In the genomic region with DNA sequence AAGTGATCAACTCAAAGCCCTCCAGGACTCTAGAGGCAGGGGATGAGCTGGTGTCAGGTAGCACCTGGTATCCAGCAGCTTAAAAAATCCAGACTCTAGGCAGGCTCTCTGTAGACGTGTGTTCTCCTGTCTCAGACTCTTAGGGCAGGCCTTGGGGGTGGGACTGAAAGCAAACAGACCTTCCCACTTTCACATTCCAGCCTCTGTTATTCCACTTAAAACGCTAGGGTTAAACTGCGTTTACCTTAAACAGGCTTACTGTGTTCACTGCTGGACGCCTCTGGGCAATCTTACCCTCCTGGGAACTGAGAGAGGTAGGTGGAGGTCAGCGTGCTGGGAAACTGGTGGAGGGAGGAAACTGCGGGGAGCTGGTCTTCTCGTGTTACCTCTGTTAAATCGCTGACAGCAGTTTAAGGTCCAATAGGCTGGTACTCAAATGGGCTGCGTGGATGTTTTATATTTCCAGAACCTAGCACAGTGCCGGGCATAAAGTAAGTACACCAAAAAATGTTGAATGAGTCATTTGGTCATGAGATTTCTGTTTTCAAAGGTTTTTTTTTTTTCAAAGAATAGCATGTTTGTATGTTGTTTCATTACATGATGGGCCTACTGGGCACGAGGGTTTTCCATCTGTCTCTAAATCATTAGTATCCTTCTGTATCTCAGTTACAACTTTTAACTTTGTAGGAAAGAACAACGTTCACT, we compare ENCODE assay signal across 1 cellular context.
TF ChIP-seq lines count a peak whose summit lies in the region.

A gene (plus strand): TSS at position 248 of the 705 bp plus-strand sequence. CDS start 7,561 bp downstream, outside the sequence.

TF ChIP-seq in HEK293, 187 proteins besides CTCF, POLR2A, EP300 and RAD21 (continued from another document):
- TF ChIP-seq, protein P1, sequence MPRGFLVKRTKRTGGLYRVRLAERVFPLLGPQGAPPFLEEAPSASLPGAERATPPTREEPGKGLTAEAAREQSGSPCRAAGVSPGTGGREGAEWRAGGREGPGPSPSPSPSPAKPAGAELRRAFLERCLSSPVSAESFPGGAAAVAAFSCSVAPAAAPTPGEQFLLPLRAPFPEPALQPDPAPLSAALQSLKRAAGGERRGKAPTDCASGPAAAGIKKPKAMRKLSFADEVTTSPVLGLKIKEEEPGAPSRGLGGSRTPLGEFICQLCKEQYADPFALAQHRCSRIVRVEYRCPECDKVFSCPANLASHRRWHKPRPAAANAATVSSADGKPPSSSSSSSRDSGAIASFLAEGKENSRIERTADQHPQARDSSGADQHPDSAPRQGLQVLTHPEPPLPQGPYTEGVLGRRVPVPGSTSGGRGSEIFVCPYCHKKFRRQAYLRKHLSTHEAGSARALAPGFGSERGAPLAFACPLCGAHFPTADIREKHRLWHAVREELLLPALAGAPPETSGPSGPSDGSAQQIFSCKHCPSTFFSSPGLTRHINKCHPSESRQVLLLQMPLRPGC (tag by site-specific recombination; IDR thresholded peaks at IDR 0.05) = peak; percentile 57; the same call in 1 of the 2 replicates
- TF ChIP-seq KLF8 (tag by site-specific recombination; IDR thresholded peaks at IDR 0.05) = peak; percentile 65
- TF ChIP-seq ZNF366 (tag by site-specific recombination; conservative IDR thresholded peaks at IDR 0.05) = peak; percentile 62
- peak; percentile 49 for TF ChIP-seq SP3 (tag by site-specific recombination; IDR thresholded peaks at IDR 0.05)
- TF ChIP-seq, protein P2, sequence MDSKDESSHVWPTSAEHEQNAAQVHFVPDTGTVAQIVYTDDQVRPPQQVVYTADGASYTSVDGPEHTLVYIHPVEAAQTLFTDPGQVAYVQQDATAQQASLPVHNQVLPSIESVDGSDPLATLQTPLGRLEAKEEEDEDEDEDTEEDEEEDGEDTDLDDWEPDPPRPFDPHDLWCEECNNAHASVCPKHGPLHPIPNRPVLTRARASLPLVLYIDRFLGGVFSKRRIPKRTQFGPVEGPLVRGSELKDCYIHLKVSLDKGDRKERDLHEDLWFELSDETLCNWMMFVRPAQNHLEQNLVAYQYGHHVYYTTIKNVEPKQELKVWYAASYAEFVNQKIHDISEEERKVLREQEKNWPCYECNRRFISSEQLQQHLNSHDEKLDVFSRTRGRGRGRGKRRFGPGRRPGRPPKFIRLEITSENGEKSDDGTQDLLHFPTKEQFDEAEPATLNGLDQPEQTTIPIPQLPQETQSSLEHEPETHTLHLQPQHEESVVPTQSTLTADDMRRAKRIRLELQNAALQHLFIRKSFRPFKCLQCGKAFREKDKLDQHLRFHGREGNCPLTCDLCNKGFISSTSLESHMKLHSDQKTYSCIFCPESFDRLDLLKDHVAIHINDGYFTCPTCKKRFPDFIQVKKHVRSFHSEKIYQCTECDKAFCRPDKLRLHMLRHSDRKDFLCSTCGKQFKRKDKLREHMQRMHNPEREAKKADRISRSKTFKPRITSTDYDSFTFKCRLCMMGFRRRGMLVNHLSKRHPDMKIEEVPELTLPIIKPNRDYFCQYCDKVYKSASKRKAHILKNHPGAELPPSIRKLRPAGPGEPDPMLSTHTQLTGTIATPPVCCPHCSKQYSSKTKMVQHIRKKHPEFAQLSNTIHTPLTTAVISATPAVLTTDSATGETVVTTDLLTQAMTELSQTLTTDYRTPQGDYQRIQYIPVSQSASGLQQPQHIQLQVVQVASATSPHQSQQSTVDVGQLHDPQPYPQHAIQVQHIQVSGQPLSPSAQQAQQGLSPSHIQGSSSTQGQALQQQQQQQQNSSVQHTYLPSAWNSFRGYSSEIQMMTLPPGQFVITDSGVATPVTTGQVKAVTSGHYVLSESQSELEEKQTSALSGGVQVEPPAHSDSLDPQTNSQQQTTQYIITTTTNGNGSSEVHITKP (tag by site-specific recombination; IDR thresholded peaks at IDR 0.05) = peak; percentile 73
- TF ChIP-seq, protein P3, sequence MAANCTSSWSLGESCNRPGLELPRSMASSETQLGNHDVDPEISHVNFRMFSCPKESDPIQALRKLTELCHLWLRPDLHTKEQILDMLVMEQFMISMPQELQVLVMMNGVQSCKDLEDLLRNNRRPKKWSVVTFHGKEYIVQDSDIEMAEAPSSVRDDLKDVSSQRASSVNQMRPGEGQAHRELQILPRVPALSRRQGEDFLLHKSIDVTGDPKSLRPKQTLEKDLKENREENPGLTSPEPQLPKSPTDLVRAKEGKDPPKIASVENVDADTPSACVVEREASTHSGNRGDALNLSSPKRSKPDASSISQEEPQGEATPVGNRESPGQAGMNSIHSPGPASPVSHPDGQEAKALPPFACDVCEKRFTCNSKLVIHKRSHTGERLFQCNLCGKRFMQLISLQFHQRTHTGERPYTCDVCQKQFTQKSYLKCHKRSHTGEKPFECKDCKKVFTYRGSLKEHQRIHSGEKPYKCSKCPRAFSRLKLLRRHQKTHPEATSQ (tag by site-specific recombination; IDR thresholded peaks at IDR 0.05) = no peak
- TF ChIP-seq ZNF501 (tag by site-specific recombination; IDR thresholded peaks at IDR 0.05) = 0 out of 2 replicates have a peak, but pooled peaks have one; percentile 58
- TF ChIP-seq GLIS2 (tag by site-specific recombination; IDR thresholded peaks at IDR 0.05) = 0 out of 2 replicates have a peak, but pooled peaks have one; percentile 15
- TF ChIP-seq, protein P4, sequence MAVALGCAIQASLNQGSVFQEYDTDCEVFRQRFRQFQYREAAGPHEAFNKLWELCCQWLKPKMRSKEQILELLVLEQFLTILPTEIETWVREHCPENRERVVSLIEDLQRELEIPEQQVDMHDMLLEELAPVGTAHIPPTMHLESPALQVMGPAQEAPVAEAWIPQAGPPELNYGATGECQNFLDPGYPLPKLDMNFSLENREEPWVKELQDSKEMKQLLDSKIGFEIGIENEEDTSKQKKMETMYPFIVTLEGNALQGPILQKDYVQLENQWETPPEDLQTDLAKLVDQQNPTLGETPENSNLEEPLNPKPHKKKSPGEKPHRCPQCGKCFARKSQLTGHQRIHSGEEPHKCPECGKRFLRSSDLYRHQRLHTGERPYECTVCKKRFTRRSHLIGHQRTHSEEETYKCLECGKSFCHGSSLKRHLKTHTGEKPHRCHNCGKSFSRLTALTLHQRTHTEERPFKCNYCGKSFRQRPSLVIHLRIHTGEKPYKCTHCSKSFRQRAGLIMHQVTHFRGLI (tag by site-specific recombination; IDR thresholded peaks at IDR 0.05) = no peak
- TF ChIP-seq ZNF621 (tag by site-specific recombination; IDR thresholded peaks at IDR 0.05) = no peak
- TF ChIP-seq SETDB1 (IDR thresholded peaks at IDR 0.05; ENCODE audit: insufficient read length, low read length) = peak; percentile 42
- TF ChIP-seq, protein P5, sequence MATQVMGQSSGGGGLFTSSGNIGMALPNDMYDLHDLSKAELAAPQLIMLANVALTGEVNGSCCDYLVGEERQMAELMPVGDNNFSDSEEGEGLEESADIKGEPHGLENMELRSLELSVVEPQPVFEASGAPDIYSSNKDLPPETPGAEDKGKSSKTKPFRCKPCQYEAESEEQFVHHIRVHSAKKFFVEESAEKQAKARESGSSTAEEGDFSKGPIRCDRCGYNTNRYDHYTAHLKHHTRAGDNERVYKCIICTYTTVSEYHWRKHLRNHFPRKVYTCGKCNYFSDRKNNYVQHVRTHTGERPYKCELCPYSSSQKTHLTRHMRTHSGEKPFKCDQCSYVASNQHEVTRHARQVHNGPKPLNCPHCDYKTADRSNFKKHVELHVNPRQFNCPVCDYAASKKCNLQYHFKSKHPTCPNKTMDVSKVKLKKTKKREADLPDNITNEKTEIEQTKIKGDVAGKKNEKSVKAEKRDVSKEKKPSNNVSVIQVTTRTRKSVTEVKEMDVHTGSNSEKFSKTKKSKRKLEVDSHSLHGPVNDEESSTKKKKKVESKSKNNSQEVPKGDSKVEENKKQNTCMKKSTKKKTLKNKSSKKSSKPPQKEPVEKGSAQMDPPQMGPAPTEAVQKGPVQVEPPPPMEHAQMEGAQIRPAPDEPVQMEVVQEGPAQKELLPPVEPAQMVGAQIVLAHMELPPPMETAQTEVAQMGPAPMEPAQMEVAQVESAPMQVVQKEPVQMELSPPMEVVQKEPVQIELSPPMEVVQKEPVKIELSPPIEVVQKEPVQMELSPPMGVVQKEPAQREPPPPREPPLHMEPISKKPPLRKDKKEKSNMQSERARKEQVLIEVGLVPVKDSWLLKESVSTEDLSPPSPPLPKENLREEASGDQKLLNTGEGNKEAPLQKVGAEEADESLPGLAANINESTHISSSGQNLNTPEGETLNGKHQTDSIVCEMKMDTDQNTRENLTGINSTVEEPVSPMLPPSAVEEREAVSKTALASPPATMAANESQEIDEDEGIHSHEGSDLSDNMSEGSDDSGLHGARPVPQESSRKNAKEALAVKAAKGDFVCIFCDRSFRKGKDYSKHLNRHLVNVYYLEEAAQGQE (tag by site-specific recombination; IDR thresholded peaks at IDR 0.05) = no peak
- TF ChIP-seq ZNF140 (tag by site-specific recombination; IDR thresholded peaks at IDR 0.05) = no peak
- TF ChIP-seq ZFHX2 (tag by site-specific recombination; conservative IDR thresholded peaks at IDR 0.05) = peak; percentile 85
- no peak for TF ChIP-seq ZFP41 (tag by site-specific recombination; IDR thresholded peaks at IDR 0.05; ENCODE audit: borderline replicate concordance)
- TF ChIP-seq HOXA7 (CRISPR knock-in tag; IDR thresholded peaks at IDR 0.05; ENCODE audit: borderline replicate concordance) = no peak
- TF ChIP-seq TRIM28 (IDR thresholded peaks at IDR 0.05; ENCODE audit: borderline replicate concordance, low read length) = peak; percentile 80; the same call in 1 of the 2 replicates
- TF ChIP-seq, protein P6, sequence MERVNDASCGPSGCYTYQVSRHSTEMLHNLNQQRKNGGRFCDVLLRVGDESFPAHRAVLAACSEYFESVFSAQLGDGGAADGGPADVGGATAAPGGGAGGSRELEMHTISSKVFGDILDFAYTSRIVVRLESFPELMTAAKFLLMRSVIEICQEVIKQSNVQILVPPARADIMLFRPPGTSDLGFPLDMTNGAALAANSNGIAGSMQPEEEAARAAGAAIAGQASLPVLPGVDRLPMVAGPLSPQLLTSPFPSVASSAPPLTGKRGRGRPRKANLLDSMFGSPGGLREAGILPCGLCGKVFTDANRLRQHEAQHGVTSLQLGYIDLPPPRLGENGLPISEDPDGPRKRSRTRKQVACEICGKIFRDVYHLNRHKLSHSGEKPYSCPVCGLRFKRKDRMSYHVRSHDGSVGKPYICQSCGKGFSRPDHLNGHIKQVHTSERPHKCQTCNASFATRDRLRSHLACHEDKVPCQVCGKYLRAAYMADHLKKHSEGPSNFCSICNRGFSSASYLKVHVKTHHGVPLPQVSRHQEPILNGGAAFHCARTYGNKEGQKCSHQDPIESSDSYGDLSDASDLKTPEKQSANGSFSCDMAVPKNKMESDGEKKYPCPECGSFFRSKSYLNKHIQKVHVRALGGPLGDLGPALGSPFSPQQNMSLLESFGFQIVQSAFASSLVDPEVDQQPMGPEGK (tag by site-specific recombination; IDR thresholded peaks at IDR 0.05) = peak; percentile 64
- TF ChIP-seq ZNF24 (tag by site-specific recombination; IDR thresholded peaks at IDR 0.05) = 0 out of 2 replicates have a peak, but pooled peaks have one; percentile 44
- TF ChIP-seq ZNF776 (tag by site-specific recombination; IDR thresholded peaks at IDR 0.05; ENCODE audit: borderline replicate concordance) = no peak
- TF ChIP-seq EGR2 (tag by site-specific recombination; IDR thresholded peaks at IDR 0.05; ENCODE audit: low read depth) = peak; percentile 91
- TF ChIP-seq GLIS1 (tag by site-specific recombination; IDR thresholded peaks at IDR 0.05) = peak; percentile 83
- TF ChIP-seq, protein P7, sequence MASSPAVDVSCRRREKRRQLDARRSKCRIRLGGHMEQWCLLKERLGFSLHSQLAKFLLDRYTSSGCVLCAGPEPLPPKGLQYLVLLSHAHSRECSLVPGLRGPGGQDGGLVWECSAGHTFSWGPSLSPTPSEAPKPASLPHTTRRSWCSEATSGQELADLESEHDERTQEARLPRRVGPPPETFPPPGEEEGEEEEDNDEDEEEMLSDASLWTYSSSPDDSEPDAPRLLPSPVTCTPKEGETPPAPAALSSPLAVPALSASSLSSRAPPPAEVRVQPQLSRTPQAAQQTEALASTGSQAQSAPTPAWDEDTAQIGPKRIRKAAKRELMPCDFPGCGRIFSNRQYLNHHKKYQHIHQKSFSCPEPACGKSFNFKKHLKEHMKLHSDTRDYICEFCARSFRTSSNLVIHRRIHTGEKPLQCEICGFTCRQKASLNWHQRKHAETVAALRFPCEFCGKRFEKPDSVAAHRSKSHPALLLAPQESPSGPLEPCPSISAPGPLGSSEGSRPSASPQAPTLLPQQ (tag by site-specific recombination; IDR thresholded peaks at IDR 0.05) = peak; percentile 47; the same call in 1 of the 2 replicates
